In the genomic region with DNA sequence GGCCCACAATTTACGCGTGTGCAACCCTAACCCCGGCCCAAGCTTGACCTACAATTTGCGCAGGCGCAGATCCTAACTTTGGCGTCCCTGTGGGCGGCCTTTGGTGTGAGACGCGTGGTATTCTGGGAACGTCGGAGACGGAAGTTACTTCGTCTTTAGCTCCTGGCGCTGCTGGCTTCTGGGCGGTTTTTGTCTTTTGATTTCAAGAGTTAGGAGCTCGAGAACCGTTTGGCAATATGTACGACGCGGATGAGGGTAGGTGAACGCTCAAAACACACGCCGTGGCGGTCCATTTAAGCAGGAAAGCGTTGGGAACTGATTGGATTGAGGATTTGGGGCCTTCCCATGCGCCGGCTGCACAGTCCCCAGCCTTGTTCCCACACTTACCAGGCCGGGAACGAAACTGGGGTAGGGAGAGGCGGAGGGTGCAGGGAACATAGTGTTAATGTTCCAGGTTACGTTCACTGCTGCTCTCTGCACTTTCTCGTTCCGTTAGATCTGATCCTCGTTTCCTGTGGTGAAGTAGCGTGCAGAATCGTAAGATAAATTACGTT, we compare ENCODE assay signal across 8 cellular contexts. TPM values are rescaled to one million over a fixed set of nuclear protein-coding genes. Genes with fewer than 3 reads are reported as not detected.
DNase-seq lines count a peak whose midpoint lies in the region; FAIRE-seq and TF ChIP-seq lines count a peak whose summit lies in the region.

A gene (plus strand): TSS at position 147 of the 554 bp plus-strand sequence. CDS start 90 bp downstream, at position 237.

- H3K27me3 ChIP-seq in Loucy (ENCODE audit: insufficient read depth, low read length, poor library complexity, severe bottlenecking) (no peaks in the 10 kb centered on the region), neural cell (ENCODE audit: insufficient read depth, low read depth, low read length) (no peaks in the 10 kb centered on the region), stomach smooth muscle (ENCODE audit: control insufficient read depth in 1 of 2, insufficient read depth in 2 of 2, low read length in 2 of 2) (no peaks in the 10 kb centered on the region)

- peak within 1 kb of the TSS; percentile 79 for H3K27ac ChIP-seq in neural cell (ENCODE audit: low read length)
- H3K27ac ChIP-seq in stomach smooth muscle (ENCODE audit: low read length) = peak within 1 kb of the TSS; percentile 84

- H3F3A ChIP-seq in Loucy (ENCODE audit: low read depth) (no peaks in the 10 kb centered on the region), neural cell (ENCODE audit: insufficient read depth, low read length, poor library complexity, severe bottlenecking) (no peaks in the 10 kb centered on the region)

- H3K36me3 ChIP-seq in Loucy (ENCODE audit: insufficient read depth, low read length) = peaks cover 3% of the 10 kb centered on the region; the same call in 1 of the 2 replicates
- peaks cover 4% of the 10 kb centered on the region for H3K36me3 ChIP-seq in neural cell (ENCODE audit: insufficient read depth, low read length)
- H3K36me3 ChIP-seq in stomach smooth muscle (ENCODE audit: control insufficient read depth in 2 of 2, insufficient read depth in 2 of 2, low read length in 2 of 2) = peaks cover 0 to 3% of the 10 kb centered on the region in 2 donors

- H3K79me2 ChIP-seq in Loucy (ENCODE audit: insufficient read depth, low read length) = peaks cover 87% of the 10 kb centered on the region
- H3K79me2 ChIP-seq in neural cell (replicated peaks; ENCODE audit: insufficient read depth, low read length) = peaks cover 57% of the 10 kb centered on the region

- H4K20me1 ChIP-seq in Loucy (ENCODE audit: insufficient read depth, low read length, poor library complexity, severe bottlenecking) (peaks cover 68% of the 10 kb centered on the region), neural cell (ENCODE audit: insufficient read depth) (no peaks in the 10 kb centered on the region)

- no peak for TF ChIP-seq CTCF in Loucy (conservative IDR thresholded peaks at IDR 0.05; ENCODE audit: low read length)
- TF ChIP-seq CTCF in neural cell (IDR thresholded peaks at IDR 0.05; ENCODE audit: poor library complexity, severe bottlenecking) = no peak

- TF ChIP-seq EP300 in neural cell (conservative IDR thresholded peaks at IDR 0.05; ENCODE audit: poor library complexity, severe bottlenecking) = no peak

- H3K9ac ChIP-seq in Loucy (ENCODE audit: low read depth, low read length, poor library complexity, severe bottlenecking) (peak within 1 kb of the TSS; percentile 94), neural cell (ENCODE audit: low read length) (peak within 1 kb of the TSS; percentile 78), stomach smooth muscle (ENCODE audit: low read length in 2 of 2) (peak within 1 kb of the TSS; percentile 96 to 97)

- peak; percentile 96 for DNase-seq in ELF-1 (ENCODE audit: low read depth, low spot score)
- DNase-seq in H54 (ENCODE audit: insufficient read length, low spot score) = peak; percentile 64
- DNase-seq in SHP77 treated with DMSO at 0.1 percent for 48 hours (lab: John Stamatoyannopoulos, UW) = peak; percentile 95
- peak; percentile 96 for DNase-seq in activated effector memory CD4-positive, alpha-beta T cell treated with anti-CD3 and anti-CD28 coated beads, Interleukin-2, amount 50 U/mL, for 16 hours
- peak; percentile 92 for DNase-seq in fibroblast of the conjunctiva (ENCODE audit: low read depth)

- H2AFZ ChIP-seq in Loucy (ENCODE audit: low read length) = peak within 1 kb of the TSS; percentile 78
- peak within 1 kb of the TSS; percentile 89 for H2AFZ ChIP-seq in neural cell (ENCODE audit: low read depth, low read length)

- H3K9me2 ChIP-seq in Loucy (replicated peaks; ENCODE audit: low read depth, low read length) (no peaks in the 10 kb centered on the region), neural cell (ENCODE audit: insufficient read depth, low read length) (no peaks in the 10 kb centered on the region)

- H3K4me2 ChIP-seq in Loucy (ENCODE audit: low read depth, low read length, poor library complexity, severe bottlenecking) (peak within 1 kb of the TSS; percentile 77), neural cell (ENCODE audit: low read length) (peak within 1 kb of the TSS; percentile 82)

- peak; percentile 75 for TF ChIP-seq POLR2A in H54 (IDR thresholded peaks at IDR 0.05; ENCODE audit: low read depth, low read length)

- H3K4me1 ChIP-seq in Loucy (ENCODE audit: insufficient read depth, low read length, poor library complexity, severe bottlenecking) (peaks cover 54% of the 10 kb centered on the region), stomach smooth muscle (ENCODE audit: control insufficient read depth, insufficient read depth, low read length) (peaks cover 18% of the 10 kb centered on the region)

- TF ChIP-seq RAD21 in neural cell (conservative IDR thresholded peaks at IDR 0.05) = no peak

- H3K4me3 ChIP-seq in Loucy (ENCODE audit: low read length, poor library complexity, severe bottlenecking) = peak within 1 kb of the TSS; percentile 96
- H3K4me3 ChIP-seq in neural cell (ENCODE audit: low read length) = peak within 1 kb of the TSS; percentile 100
- H3K4me3 ChIP-seq in stomach smooth muscle (ENCODE audit: low read length in 2 of 2) = peak within 1 kb of the TSS; percentile 99 to 100

- no peak for FAIRE-seq in H54 (lab: Jason Lieb, UNC)

- H3K9me3 ChIP-seq in Loucy (ENCODE audit: insufficient read depth, low read depth, low read length) = 0 out of 2 replicates have a peak, but pooled peaks cover 1% of the 10 kb centered on the region
- no peaks in the 10 kb centered on the region for H3K9me3 ChIP-seq in neural cell (ENCODE audit: low read length)
- H3K9me3 ChIP-seq in stomach smooth muscle (ENCODE audit: control insufficient read depth in 2 of 2, low read length in 2 of 2) = no peaks in the 10 kb centered on the region

TF ChIP-seq in neural cell, 6 proteins besides CTCF, POLR2A, EP300 and RAD21:
- TF ChIP-seq POLR2AphosphoS5 (IDR thresholded peaks at IDR 0.05) = peak; percentile 75
- TF ChIP-seq SMC3 (conservative IDR thresholded peaks at IDR 0.05; ENCODE audit: poor library complexity) = no peak
- TF ChIP-seq EZH2 (IDR thresholded peaks at IDR 0.05; ENCODE audit: borderline replicate concordance, insufficient read depth, low read length, poor library complexity, severe bottlenecking) = no peak
- peak; percentile 89 for TF ChIP-seq MXI1 (conservative IDR thresholded peaks at IDR 0.05; ENCODE audit: poor library complexity, severe bottlenecking)
- TF ChIP-seq TAF1 (IDR thresholded peaks at IDR 0.05; ENCODE audit: low read depth) = peak; percentile 8
- TF ChIP-seq, protein P1, sequence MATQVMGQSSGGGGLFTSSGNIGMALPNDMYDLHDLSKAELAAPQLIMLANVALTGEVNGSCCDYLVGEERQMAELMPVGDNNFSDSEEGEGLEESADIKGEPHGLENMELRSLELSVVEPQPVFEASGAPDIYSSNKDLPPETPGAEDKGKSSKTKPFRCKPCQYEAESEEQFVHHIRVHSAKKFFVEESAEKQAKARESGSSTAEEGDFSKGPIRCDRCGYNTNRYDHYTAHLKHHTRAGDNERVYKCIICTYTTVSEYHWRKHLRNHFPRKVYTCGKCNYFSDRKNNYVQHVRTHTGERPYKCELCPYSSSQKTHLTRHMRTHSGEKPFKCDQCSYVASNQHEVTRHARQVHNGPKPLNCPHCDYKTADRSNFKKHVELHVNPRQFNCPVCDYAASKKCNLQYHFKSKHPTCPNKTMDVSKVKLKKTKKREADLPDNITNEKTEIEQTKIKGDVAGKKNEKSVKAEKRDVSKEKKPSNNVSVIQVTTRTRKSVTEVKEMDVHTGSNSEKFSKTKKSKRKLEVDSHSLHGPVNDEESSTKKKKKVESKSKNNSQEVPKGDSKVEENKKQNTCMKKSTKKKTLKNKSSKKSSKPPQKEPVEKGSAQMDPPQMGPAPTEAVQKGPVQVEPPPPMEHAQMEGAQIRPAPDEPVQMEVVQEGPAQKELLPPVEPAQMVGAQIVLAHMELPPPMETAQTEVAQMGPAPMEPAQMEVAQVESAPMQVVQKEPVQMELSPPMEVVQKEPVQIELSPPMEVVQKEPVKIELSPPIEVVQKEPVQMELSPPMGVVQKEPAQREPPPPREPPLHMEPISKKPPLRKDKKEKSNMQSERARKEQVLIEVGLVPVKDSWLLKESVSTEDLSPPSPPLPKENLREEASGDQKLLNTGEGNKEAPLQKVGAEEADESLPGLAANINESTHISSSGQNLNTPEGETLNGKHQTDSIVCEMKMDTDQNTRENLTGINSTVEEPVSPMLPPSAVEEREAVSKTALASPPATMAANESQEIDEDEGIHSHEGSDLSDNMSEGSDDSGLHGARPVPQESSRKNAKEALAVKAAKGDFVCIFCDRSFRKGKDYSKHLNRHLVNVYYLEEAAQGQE (IDR thresholded peaks at IDR 0.05; ENCODE audit: borderline replicate concordance) = peak; percentile 10

RNA-seq across cellular contexts. Expression of the gene that starts here (rescaled TPM):
- 242 and 300 TPM in 2 replicates for polyA plus RNA-seq in neural cell
- 256 and 294 TPM in 2 replicates for polyA minus RNA-seq in neural cell

Comparison
In these comparisons a context has a peak if more than half of its experiments do, and no peak if none do; other contexts are left out.
1. Peak in every context shown above with its lines: DNase-seq, H3K4me3 ChIP-seq and H3K27ac ChIP-seq.